ENCODE assay signal across 3 cellular contexts in the genomic region with DNA sequence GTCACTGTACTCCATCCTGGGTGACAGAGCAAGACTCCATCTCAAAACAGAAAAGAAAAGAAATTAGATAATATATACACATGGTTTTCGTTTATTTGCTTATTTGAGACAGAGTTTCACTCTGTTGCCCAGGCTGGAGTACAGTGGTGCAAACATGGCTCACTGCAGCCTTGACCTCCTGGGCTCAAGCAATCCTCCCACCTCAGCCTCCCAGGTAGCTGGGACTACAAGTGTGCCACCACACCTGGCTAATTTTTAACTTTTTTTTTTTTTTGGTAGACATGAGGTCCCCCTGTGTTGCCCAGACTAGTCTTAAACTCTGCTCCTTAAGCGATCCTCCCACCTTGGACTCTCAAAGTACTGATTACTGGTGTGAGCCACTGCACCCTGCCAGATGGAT. TPM values are rescaled to one million over a fixed set of nuclear protein-coding genes. Genes with fewer than 3 reads are reported as not detected.
"Had no signal": no experiment of that assay in that cellular context is flagged by ENCODE, and none has a peak within 500 bp of the region (broad histone marks: within the 10 kb centered on the region; RNA-seq: fewer than 3 reads in every experiment).

No MANE protein-coding gene starts in this region.

RNA-seq across cellular contexts. Expression of gene MIPOL1, which starts 11.9 kb away (rescaled TPM):
- total RNA-seq: OCI-LY7 had no signal

RNA-seq across cellular contexts. Expression of gene SLC25A21, which starts 37.2 kb away (rescaled TPM):
- total RNA-seq: OCI-LY7, T-cell had no signal
- polyA plus RNA-seq: SK-N-SH had no signal
